ENCODE assay signal across 21 cellular contexts in genomic region chr14:86999076-86999475, GRCh38.
"Had no signal": no experiment of that assay in that cellular context is flagged by ENCODE, and none has a peak within 500 bp of the region (broad histone marks: within the 10 kb centered on the region; RNA-seq: fewer than 3 reads in every experiment).

No MANE protein-coding gene starts in this region.

- H3K4me1 ChIP-seq: foreskin keratinocyte, left ventricle myocardium inferior, right atrium auricular region, tibial artery had no signal

- H3K36me3 ChIP-seq: cardiac muscle cell, left ventricle myocardium inferior, right atrium auricular region, tibial artery had no signal

- H3K4me3 ChIP-seq: cardiac muscle cell, dorsolateral prefrontal cortex, left ventricle myocardium inferior, right atrium auricular region, skin epidermis, tibial artery had no signal

- H3K27ac ChIP-seq: cardiac muscle cell, foreskin keratinocyte, left ventricle myocardium inferior, right atrium auricular region, tibial artery had no signal

- ATAC-seq: activated T-cell treated with anti-CD3 and anti-CD28 coated beads, Interleukin-2, amount 50 U/mL, for 4 hours; foreskin keratinocyte; natural killer cell treated with Interleukin-12 subunit alpha and Interleukin-12 subunit beta and Interleukin-15 and Interleukin-18, amount 100 ng/mL, for 72 hours; stimulated activated naive B cell treated with anti-CD40 and anti-IgM and Interleukin-4, amounts not matched to agents 10 μg/mL and 1 μg/mL and 100 μg/mL, for 72 hours; WTC11 had no signal

- H3K9me3 ChIP-seq: left ventricle myocardium inferior, right atrium auricular region, tibial artery had no signal

- DNase-seq: activated CD4-positive, alpha-beta memory T cell treated with anti-CD3 and anti-CD28 coated beads, Interleukin-2, amount 10 ng/mL, durations not matched to agents 7 days and 5 days; activated CD4-positive, alpha-beta T cell treated with anti-CD3 and anti-CD28 coated beads for 4 hours; activated effector memory CD4-positive, alpha-beta T cell treated with anti-CD3 and anti-CD28 coated beads, Interleukin-2, amount 50 U/mL, for 16 hours; activated T-cell treated with anti-CD3 and anti-CD28 coated beads, Interleukin-2, amount 50 U/mL, for 4 hours; dorsolateral prefrontal cortex; endodermal cell; foreskin keratinocyte; glutamatergic neuron; hypothalamus; left ventricle myocardium inferior; mesendoderm; nucleus accumbens; stimulated activated CD4-positive, alpha-beta T cell treated with anti-CD3 and anti-CD28 coated beads, Interleukin-15, amount 100 ng/mL, for 24 hours; stimulated activated CD4-positive, alpha-beta T cell treated with anti-CD3 and anti-CD28 coated beads, Interleukin-4, amount 100 ng/mL, for 1 hour; stimulated activated naive B cell treated with anti-CD40 and anti-IgM and Interleukin-4, amounts not matched to agents 10 μg/mL and 1 μg/mL and 100 μg/mL, for 72 hours; tibial artery had no signal

- H3K27me3 ChIP-seq: cardiac muscle cell, dorsolateral prefrontal cortex, foreskin keratinocyte, right atrium auricular region, tibial artery had no signal
